ENCODE assay signal across 8 cellular contexts in the genomic region with DNA sequence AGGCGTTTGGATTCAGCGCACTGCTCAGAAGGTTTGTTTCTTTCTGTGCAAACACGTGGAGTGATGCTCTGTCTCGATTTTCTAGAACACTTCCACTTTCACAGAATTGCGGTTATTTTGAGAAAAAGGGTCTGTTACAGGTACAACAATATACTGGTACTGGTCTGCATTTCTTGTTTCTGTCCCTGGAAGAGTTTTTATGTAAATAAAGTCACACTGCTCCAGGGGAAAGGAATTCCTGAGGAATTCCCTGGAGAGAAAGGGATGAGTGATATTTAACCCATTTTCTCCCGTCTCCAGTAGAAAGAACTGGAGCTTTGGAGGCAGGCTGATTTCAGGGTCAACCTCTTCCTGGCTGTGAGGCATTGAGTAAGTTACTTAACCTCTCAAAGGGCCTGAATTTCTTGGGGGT. TPM values are rescaled to one million over a fixed set of nuclear protein-coding genes. Genes with fewer than 3 reads are reported as not detected.
DNase-seq lines count a peak whose midpoint lies in the region; ATAC-seq and TF ChIP-seq lines count a peak whose summit lies in the region.

No MANE protein-coding gene starts in this region.

- H3K27ac ChIP-seq in RWPE2 (ENCODE audit: poor library complexity, severe bottlenecking) (peak overlapping the region; percentile 39), iPS-18a (ENCODE audit: low read length) (peak overlapping the region; percentile 52), suprapubic skin (no peak overlapping the region), WERI-Rb-1 (no peak overlapping the region)

- no peak overlapping the region for H3K4me3 ChIP-seq in RWPE2 (ENCODE audit: severe bottlenecking)
- peak overlapping the region; percentile 47 for H3K4me3 ChIP-seq in iPS-18a (ENCODE audit: low read length)
- no peak overlapping the region for H3K4me3 ChIP-seq in suprapubic skin
- H3K4me3 ChIP-seq in WERI-Rb-1 (ENCODE audit: low read depth, low read length), result no peak overlapping the region

- DNase-seq in AG08395 (ENCODE audit: low spot score), result peak; percentile 52
- no peak for DNase-seq in RWPE2 (ENCODE audit: low spot score)
- DNase-seq in suprapubic skin (ENCODE audit: low spot score in 2 of 2), result no peak
- DNase-seq in DMS 273 (lab: John Stamatoyannopoulos, UW; ENCODE audit: unreplicated experiment), result no peak
- DNase-seq in cerebellum (ENCODE audit: low spot score), result no peak
- DNase-seq in WERI-Rb-1, result no peak

- TF ChIP-seq EP300 in suprapubic skin (IDR thresholded peaks at IDR 0.05), result no peak

- TF ChIP-seq CTCF in RWPE2 (IDR thresholded peaks at IDR 0.05; ENCODE audit: poor library complexity, severe bottlenecking) (no peak), suprapubic skin (IDR thresholded peaks at IDR 0.05) (no peak), WERI-Rb-1 (IDR thresholded peaks at IDR 0.05; ENCODE audit: low read depth, low read length) (no peak)

- H3K9me3 ChIP-seq in RWPE2 (ENCODE audit: severe bottlenecking) (no peaks in the 10 kb centered on the region), iPS-18a (ENCODE audit: control insufficient read depth, low read depth, low read length) (no peaks in the 10 kb centered on the region), suprapubic skin (no peaks in the 10 kb centered on the region), WERI-Rb-1 (ENCODE audit: severe bottlenecking) (no peaks in the 10 kb centered on the region)

- 15% methylated on average over 6 of the region's 6 CpGs for WGBS in suprapubic skin

- peak overlapping the region; percentile 68 for H3K9ac ChIP-seq in iPS-18a (ENCODE audit: low read length)

- no peaks in the 10 kb centered on the region for H3K27me3 ChIP-seq in RWPE2 (ENCODE audit: insufficient read depth, poor library complexity, severe bottlenecking)
- no peaks in the 10 kb centered on the region for H3K27me3 ChIP-seq in iPS-18a (ENCODE audit: control insufficient read depth, insufficient read depth, low read length)
- H3K27me3 ChIP-seq in suprapubic skin, result no peaks in the 10 kb centered on the region
- H3K27me3 ChIP-seq in WERI-Rb-1 (ENCODE audit: insufficient read depth, low read depth, severe bottlenecking), result no peaks in the 10 kb centered on the region

- no peaks in the 10 kb centered on the region for H3K36me3 ChIP-seq in RWPE2 (ENCODE audit: low read depth)
- H3K36me3 ChIP-seq in iPS-18a (ENCODE audit: control insufficient read depth, low read depth, low read length), result no peaks in the 10 kb centered on the region
- H3K36me3 ChIP-seq in suprapubic skin, result no peaks in the 10 kb centered on the region
- no peaks in the 10 kb centered on the region for H3K36me3 ChIP-seq in WERI-Rb-1

- TF ChIP-seq POLR2A in suprapubic skin (IDR thresholded peaks at IDR 0.05), result no peak

- peak; percentile 7 for ATAC-seq in GM19372 (IDR thresholded peaks at IDR 0.05; ENCODE audit: low read depth, unreplicated experiment)
- no peak for ATAC-seq in RWPE2 (ENCODE audit: low read depth)

- H3K4me1 ChIP-seq in RWPE2 (ENCODE audit: insufficient read depth, poor library complexity, severe bottlenecking), result peaks cover 12% of the 10 kb centered on the region
- H3K4me1 ChIP-seq in iPS-18a (ENCODE audit: control insufficient read depth, low read depth, low read length), result peaks cover 20% of the 10 kb centered on the region
- H3K4me1 ChIP-seq in suprapubic skin, result peaks cover 17% of the 10 kb centered on the region

RNA-seq across cellular contexts. Expression of a gene that starts 16.2 kb away (rescaled TPM):
- total RNA-seq in suprapubic skin, result 1 to 10 TPM; 2.7 to 7.7 (median 6.4) TPM
- 7.2 TPM for total RNA-seq in cerebellum

RNA-seq across cellular contexts. Expression of a gene that starts 48.0 kb away (rescaled TPM):
- total RNA-seq in suprapubic skin (not detected), cerebellum (not detected)

RNA-seq across cellular contexts. Expression of a gene that starts 52.8 kb away (rescaled TPM):
- not detected for total RNA-seq in suprapubic skin
- not detected for total RNA-seq in cerebellum

RNA-seq across cellular contexts. Expression of a gene that starts 55.7 kb away (rescaled TPM):
- total RNA-seq in suprapubic skin (not detected), cerebellum (not detected)

RNA-seq across cellular contexts. Expression of a gene that starts 60.0 kb away (rescaled TPM):
- total RNA-seq in suprapubic skin (not detected), cerebellum (not detected)

Comparison
In these comparisons a context has a peak if more than half of its experiments do, and no peak if none do; other contexts are left out.
1. H3K27ac ChIP-seq: peak in RWPE2 (single experiment) and iPS-18a (single experiment); none in suprapubic skin (single experiment) and WERI-Rb-1 (single experiment).